In the genomic region with DNA sequence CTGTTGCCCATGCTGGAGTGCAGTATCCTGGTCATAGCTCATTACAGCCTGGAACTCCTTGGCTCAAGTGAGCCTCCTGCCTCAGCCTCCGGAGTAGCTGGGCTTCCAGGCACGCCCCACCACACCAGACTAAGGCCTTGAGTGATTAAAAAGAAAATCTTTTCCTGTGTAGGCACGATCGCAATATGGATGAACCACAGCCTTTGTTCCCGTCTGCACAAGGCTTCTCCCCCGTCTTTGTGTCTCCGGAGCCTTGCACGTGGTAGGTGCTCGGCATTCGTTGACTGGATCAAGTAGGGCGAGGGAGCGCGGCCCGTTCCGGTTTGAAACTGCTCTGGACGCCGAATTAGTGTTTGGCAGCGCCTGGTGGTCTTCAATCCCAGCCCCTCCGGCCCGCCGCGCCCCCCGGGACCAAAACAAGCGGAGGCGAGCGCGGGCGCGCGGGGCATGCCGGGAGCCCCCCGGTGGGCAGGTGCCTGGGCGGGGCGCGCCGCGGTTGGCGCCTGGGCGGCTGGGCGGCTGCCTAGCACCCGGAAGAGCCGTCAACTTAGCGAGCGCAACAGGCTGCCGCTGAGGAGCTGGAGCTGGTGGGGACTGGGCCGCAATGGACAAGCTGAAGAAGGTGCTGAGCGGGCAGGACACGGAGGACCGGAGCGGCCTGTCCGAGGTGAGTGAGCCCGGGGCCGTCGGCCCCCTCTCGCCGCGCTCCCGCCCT, we compare ENCODE assay signal across 1 cellular context.
TF ChIP-seq lines count a peak whose summit lies in the region.

A gene (plus strand): TSS at position 529 of the 715 bp plus-strand sequence. CDS start 76 bp downstream, at position 605.

TF ChIP-seq in HEK293, 187 proteins besides CTCF, POLR2A, EP300 and RAD21 (continued from another document and continues in another):
- TF ChIP-seq ZNF214 (tag by site-specific recombination; IDR thresholded peaks at IDR 0.05; ENCODE audit: borderline replicate concordance): no peak
- TF ChIP-seq, protein P1, sequence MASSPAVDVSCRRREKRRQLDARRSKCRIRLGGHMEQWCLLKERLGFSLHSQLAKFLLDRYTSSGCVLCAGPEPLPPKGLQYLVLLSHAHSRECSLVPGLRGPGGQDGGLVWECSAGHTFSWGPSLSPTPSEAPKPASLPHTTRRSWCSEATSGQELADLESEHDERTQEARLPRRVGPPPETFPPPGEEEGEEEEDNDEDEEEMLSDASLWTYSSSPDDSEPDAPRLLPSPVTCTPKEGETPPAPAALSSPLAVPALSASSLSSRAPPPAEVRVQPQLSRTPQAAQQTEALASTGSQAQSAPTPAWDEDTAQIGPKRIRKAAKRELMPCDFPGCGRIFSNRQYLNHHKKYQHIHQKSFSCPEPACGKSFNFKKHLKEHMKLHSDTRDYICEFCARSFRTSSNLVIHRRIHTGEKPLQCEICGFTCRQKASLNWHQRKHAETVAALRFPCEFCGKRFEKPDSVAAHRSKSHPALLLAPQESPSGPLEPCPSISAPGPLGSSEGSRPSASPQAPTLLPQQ (tag by site-specific recombination; IDR thresholded peaks at IDR 0.05): peak; percentile 61
- 0 out of 2 replicates have a peak, but pooled peaks have one; percentile 26 for TF ChIP-seq MZF1 (tag by site-specific recombination; IDR thresholded peaks at IDR 0.05; ENCODE audit: borderline replicate concordance)
- TF ChIP-seq, protein P2, sequence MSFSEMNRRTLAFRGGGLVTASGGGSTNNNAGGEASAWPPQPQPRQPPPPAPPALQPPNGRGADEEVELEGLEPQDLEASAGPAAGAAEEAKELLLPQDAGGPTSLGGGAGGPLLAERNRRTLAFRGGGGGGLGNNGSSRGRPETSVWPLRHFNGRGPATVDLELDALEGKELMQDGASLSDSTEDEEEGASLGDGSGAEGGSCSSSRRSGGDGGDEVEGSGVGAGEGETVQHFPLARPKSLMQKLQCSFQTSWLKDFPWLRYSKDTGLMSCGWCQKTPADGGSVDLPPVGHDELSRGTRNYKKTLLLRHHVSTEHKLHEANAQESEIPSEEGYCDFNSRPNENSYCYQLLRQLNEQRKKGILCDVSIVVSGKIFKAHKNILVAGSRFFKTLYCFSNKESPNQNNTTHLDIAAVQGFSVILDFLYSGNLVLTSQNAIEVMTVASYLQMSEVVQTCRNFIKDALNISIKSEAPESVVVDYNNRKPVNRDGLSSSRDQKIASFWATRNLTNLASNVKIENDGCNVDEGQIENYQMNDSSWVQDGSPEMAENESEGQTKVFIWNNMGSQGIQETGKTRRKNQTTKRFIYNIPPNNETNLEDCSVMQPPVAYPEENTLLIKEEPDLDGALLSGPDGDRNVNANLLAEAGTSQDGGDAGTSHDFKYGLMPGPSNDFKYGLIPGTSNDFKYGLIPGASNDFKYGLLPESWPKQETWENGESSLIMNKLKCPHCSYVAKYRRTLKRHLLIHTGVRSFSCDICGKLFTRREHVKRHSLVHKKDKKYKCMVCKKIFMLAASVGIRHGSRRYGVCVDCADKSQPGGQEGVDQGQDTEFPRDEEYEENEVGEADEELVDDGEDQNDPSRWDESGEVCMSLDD (tag by site-specific recombination; IDR thresholded peaks at IDR 0.05): peak; percentile 32; the same call in 1 of the 2 replicates
- no peak for TF ChIP-seq ZFP41 (tag by site-specific recombination; IDR thresholded peaks at IDR 0.05; ENCODE audit: borderline replicate concordance)
- no peak for TF ChIP-seq ZNF837 (tag by site-specific recombination; IDR thresholded peaks at IDR 0.05)
- 0 out of 2 replicates have a peak, but pooled peaks have one; percentile 18 for TF ChIP-seq IKZF3 (tag by site-specific recombination; IDR thresholded peaks at IDR 0.05)
- TF ChIP-seq ZFP3 (tag by site-specific recombination; IDR thresholded peaks at IDR 0.05; ENCODE audit: low read depth): no peak
- TF ChIP-seq ZNF785 (tag by site-specific recombination; IDR thresholded peaks at IDR 0.05): no peak
- TF ChIP-seq FEZF1 (tag by site-specific recombination; IDR thresholded peaks at IDR 0.05): no peak
- TF ChIP-seq SETDB1 (IDR thresholded peaks at IDR 0.05; ENCODE audit: insufficient read length, low read length): peak; percentile 39
- TF ChIP-seq ZNF335 (tag by site-specific recombination; conservative IDR thresholded peaks at IDR 0.05): peak; percentile 73
- TF ChIP-seq ZNF830 (tag by site-specific recombination; IDR thresholded peaks at IDR 0.05; ENCODE audit: low read depth): no peak
- TF ChIP-seq ZNF776 (tag by site-specific recombination; IDR thresholded peaks at IDR 0.05; ENCODE audit: borderline replicate concordance): no peak
- TF ChIP-seq, protein P3, sequence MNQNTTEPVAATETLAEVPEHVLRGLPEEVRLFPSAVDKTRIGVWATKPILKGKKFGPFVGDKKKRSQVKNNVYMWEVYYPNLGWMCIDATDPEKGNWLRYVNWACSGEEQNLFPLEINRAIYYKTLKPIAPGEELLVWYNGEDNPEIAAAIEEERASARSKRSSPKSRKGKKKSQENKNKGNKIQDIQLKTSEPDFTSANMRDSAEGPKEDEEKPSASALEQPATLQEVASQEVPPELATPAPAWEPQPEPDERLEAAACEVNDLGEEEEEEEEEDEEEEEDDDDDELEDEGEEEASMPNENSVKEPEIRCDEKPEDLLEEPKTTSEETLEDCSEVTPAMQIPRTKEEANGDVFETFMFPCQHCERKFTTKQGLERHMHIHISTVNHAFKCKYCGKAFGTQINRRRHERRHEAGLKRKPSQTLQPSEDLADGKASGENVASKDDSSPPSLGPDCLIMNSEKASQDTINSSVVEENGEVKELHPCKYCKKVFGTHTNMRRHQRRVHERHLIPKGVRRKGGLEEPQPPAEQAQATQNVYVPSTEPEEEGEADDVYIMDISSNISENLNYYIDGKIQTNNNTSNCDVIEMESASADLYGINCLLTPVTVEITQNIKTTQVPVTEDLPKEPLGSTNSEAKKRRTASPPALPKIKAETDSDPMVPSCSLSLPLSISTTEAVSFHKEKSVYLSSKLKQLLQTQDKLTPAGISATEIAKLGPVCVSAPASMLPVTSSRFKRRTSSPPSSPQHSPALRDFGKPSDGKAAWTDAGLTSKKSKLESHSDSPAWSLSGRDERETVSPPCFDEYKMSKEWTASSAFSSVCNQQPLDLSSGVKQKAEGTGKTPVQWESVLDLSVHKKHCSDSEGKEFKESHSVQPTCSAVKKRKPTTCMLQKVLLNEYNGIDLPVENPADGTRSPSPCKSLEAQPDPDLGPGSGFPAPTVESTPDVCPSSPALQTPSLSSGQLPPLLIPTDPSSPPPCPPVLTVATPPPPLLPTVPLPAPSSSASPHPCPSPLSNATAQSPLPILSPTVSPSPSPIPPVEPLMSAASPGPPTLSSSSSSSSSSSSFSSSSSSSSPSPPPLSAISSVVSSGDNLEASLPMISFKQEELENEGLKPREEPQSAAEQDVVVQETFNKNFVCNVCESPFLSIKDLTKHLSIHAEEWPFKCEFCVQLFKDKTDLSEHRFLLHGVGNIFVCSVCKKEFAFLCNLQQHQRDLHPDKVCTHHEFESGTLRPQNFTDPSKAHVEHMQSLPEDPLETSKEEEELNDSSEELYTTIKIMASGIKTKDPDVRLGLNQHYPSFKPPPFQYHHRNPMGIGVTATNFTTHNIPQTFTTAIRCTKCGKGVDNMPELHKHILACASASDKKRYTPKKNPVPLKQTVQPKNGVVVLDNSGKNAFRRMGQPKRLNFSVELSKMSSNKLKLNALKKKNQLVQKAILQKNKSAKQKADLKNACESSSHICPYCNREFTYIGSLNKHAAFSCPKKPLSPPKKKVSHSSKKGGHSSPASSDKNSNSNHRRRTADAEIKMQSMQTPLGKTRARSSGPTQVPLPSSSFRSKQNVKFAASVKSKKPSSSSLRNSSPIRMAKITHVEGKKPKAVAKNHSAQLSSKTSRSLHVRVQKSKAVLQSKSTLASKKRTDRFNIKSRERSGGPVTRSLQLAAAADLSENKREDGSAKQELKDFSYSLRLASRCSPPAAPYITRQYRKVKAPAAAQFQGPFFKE (tag by site-specific recombination; IDR thresholded peaks at IDR 0.05; ENCODE audit: borderline replicate concordance): no peak
- TF ChIP-seq, protein P4, sequence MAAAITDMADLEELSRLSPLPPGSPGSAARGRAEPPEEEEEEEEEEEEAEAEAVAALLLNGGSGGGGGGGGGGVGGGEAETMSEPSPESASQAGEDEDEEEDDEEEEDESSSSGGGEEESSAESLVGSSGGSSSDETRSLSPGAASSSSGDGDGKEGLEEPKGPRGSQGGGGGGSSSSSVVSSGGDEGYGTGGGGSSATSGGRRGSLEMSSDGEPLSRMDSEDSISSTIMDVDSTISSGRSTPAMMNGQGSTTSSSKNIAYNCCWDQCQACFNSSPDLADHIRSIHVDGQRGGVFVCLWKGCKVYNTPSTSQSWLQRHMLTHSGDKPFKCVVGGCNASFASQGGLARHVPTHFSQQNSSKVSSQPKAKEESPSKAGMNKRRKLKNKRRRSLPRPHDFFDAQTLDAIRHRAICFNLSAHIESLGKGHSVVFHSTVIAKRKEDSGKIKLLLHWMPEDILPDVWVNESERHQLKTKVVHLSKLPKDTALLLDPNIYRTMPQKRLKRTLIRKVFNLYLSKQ (tag by site-specific recombination; IDR thresholded peaks at IDR 0.05; ENCODE audit: borderline replicate concordance): no peak
- no peak for TF ChIP-seq ZNF274 (IDR thresholded peaks at IDR 0.05; ENCODE audit: low read length)
- TF ChIP-seq ZNF274 (tag by site-specific recombination; IDR thresholded peaks at IDR 0.05; ENCODE audit: borderline replicate concordance): no peak
- TF ChIP-seq ZNF157 (tag by site-specific recombination; IDR thresholded peaks at IDR 0.05): no peak
- TF ChIP-seq GLIS2 (tag by site-specific recombination; IDR thresholded peaks at IDR 0.05): peak; percentile 83
- TF ChIP-seq, protein P5, sequence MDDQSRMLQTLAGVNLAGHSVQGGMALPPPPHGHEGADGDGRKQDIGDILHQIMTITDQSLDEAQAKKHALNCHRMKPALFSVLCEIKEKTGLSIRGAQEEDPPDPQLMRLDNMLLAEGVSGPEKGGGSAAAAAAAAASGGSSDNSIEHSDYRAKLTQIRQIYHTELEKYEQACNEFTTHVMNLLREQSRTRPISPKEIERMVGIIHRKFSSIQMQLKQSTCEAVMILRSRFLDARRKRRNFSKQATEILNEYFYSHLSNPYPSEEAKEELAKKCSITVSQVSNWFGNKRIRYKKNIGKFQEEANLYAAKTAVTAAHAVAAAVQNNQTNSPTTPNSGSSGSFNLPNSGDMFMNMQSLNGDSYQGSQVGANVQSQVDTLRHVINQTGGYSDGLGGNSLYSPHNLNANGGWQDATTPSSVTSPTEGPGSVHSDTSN (CRISPR knock-in tag; IDR thresholded peaks at IDR 0.05): peak; percentile 67; the same call in 1 of the 2 replicates
- TF ChIP-seq, protein P6, sequence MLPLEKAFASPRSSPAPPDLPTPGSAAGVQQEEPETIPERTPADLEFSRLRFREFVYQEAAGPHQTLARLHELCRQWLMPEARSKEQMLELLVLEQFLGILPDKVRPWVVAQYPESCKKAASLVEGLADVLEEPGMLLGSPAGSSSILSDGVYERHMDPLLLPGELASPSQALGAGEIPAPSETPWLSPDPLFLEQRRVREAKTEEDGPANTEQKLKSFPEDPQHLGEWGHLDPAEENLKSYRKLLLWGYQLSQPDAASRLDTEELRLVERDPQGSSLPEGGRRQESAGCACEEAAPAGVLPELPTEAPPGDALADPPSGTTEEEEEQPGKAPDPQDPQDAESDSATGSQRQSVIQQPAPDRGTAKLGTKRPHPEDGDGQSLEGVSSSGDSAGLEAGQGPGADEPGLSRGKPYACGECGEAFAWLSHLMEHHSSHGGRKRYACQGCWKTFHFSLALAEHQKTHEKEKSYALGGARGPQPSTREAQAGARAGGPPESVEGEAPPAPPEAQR (tag by site-specific recombination; IDR thresholded peaks at IDR 0.05): no peak
- TF ChIP-seq ZNF629 (tag by site-specific recombination; IDR thresholded peaks at IDR 0.05): no peak
- no peak for TF ChIP-seq WT1 (tag by site-specific recombination; IDR thresholded peaks at IDR 0.05)
- TF ChIP-seq ZNF223 (tag by site-specific recombination; IDR thresholded peaks at IDR 0.05): no peak
- TF ChIP-seq, protein P7, sequence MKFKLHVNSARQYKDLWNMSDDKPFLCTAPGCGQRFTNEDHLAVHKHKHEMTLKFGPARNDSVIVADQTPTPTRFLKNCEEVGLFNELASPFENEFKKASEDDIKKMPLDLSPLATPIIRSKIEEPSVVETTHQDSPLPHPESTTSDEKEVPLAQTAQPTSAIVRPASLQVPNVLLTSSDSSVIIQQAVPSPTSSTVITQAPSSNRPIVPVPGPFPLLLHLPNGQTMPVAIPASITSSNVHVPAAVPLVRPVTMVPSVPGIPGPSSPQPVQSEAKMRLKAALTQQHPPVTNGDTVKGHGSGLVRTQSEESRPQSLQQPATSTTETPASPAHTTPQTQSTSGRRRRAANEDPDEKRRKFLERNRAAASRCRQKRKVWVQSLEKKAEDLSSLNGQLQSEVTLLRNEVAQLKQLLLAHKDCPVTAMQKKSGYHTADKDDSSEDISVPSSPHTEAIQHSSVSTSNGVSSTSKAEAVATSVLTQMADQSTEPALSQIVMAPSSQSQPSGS (tag by site-specific recombination; IDR thresholded peaks at IDR 0.05; ENCODE audit: low read depth): no peak
- no peak for TF ChIP-seq ZNF211 (tag by site-specific recombination; IDR thresholded peaks at IDR 0.05; ENCODE audit: low read depth)
- TF ChIP-seq, protein P8, sequence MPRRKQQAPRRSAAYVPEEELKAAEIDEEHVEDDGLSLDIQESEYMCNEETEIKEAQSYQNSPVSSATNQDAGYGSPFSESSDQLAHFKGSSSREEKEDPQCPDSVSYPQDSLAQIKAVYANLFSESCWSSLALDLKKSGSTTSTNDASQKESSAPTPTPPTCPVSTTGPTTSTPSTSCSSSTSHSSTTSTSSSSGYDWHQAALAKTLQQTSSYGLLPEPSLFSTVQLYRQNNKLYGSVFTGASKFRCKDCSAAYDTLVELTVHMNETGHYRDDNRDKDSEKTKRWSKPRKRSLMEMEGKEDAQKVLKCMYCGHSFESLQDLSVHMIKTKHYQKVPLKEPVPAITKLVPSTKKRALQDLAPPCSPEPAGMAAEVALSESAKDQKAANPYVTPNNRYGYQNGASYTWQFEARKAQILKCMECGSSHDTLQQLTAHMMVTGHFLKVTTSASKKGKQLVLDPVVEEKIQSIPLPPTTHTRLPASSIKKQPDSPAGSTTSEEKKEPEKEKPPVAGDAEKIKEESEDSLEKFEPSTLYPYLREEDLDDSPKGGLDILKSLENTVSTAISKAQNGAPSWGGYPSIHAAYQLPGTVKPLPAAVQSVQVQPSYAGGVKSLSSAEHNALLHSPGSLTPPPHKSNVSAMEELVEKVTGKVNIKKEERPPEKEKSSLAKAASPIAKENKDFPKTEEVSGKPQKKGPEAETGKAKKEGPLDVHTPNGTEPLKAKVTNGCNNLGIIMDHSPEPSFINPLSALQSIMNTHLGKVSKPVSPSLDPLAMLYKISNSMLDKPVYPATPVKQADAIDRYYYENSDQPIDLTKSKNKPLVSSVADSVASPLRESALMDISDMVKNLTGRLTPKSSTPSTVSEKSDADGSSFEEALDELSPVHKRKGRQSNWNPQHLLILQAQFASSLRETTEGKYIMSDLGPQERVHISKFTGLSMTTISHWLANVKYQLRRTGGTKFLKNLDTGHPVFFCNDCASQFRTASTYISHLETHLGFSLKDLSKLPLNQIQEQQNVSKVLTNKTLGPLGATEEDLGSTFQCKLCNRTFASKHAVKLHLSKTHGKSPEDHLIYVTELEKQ (tag by site-specific recombination; IDR thresholded peaks at IDR 0.05; ENCODE audit: borderline replicate concordance): no peak
- TF ChIP-seq ZBTB21 (tag by site-specific recombination; IDR thresholded peaks at IDR 0.05): peak; percentile 30; the same call in 1 of the 2 replicates
- TF ChIP-seq HOXA7 (CRISPR knock-in tag; IDR thresholded peaks at IDR 0.05; ENCODE audit: borderline replicate concordance): no peak
- TF ChIP-seq OSR2 (tag by site-specific recombination; IDR thresholded peaks at IDR 0.05): peak; percentile 31; the same call in 1 of the 2 replicates
- TF ChIP-seq ZNF610 (tag by site-specific recombination; IDR thresholded peaks at IDR 0.05; ENCODE audit: borderline replicate concordance): no peak; the same call in 1 of the 2 replicates
